In the genomic region with DNA sequence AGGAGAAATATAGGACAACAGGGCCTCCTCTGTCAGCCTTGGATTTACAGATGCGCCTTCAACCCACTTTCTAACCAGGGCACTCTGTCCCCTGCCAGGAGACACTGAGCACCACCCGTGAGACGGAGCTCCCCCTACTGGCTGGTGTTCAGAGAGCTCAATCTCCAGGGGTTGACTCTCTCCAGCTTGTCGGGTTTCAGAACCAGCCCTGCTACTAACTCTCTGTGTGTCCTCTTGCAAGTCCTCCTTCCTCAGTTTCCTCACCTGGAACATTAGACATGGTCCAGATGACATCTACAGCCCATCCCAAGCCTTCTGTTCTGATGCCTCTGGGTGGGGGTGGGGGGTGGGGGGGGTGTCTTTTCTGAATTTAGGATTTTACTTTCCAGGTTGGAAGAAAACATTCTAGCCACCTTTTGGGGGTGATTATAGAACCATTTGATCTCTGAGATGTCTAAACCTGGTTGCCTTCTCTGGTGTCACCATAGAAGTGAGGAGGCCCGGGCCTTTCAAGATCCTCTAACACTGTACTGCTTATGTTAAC, we compare ENCODE assay signal across 1 cellular context.
TF ChIP-seq lines count a peak whose summit lies in the region.

No MANE protein-coding gene starts in this region.

TF ChIP-seq in liver, 16 proteins besides CTCF, POLR2A, EP300 and RAD21 (continued from another document):
- no peak for TF ChIP-seq TAF1 (conservative IDR thresholded peaks at IDR 0.05)
- TF ChIP-seq SP1 (IDR thresholded peaks at IDR 0.05): no peak
- TF ChIP-seq YY1 (IDR thresholded peaks at IDR 0.05): no peak
